ENCODE assay signal across 12 cellular contexts in the genomic region with DNA sequence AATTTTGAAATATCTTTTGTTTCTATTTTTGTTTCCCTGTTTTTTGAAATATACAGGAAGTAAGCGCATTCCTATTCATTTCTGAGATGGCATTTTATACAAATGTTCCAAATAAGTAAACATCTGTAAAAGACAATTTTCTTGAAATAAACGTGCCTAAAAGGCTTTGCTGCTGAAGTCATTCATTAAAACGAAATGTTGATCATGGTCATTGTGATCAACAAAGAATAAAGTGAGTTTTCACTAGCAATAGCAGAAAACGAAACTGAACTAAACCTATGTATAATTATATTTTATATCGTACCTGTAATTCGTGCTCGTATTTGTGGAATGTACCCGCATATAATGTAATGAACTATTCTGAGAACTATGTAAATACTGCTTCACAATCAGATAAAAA.
DNase-seq lines count a peak whose midpoint lies in the region; ATAC-seq and TF ChIP-seq lines count a peak whose summit lies in the region.
"Had no signal": no experiment of that assay in that cellular context is flagged by ENCODE, and none has a peak within 500 bp of the region (broad histone marks: within the 10 kb centered on the region; RNA-seq: fewer than 3 reads in every experiment).

No MANE protein-coding gene starts in this region.

- WGBS in psoas muscle, 3 donors, result 71 to 80% (median 71%) methylated on average over 8 of the region's 8 CpGs

- peaks cover 33% of the 10 kb centered on the region for H3K4me1 ChIP-seq in BE2C
- H3K4me1 ChIP-seq in psoas muscle, result no peaks in the 10 kb centered on the region

- no peaks in the 10 kb centered on the region for H3K9me3 ChIP-seq in BE2C
- no peaks in the 10 kb centered on the region for H3K9me3 ChIP-seq in SK-N-MC (ENCODE audit: low read depth, low read length)
- no peaks in the 10 kb centered on the region for H3K9me3 ChIP-seq in psoas muscle

- H3K27ac ChIP-seq in SK-N-MC (peak overlapping the region; percentile 2; the same call in 1 of the 2 replicates), psoas muscle (no peak overlapping the region)
- H3K27ac ChIP-seq: C4-2B had no signal

- H3K27me3 ChIP-seq in BE2C (no peaks in the 10 kb centered on the region), psoas muscle (ENCODE audit: insufficient read depth in 3 of 3, low read length in 2 of 3) (no peaks in the 10 kb centered on the region)

- TF ChIP-seq CTCF in BE2C (IDR thresholded peaks at IDR 0.05; ENCODE audit: low read depth, low read length), result no peak
- TF ChIP-seq CTCF in foreskin fibroblast (IDR thresholded peaks at IDR 0.05; ENCODE audit: low read depth, low read length), result no peak
- TF ChIP-seq CTCF in psoas muscle (IDR thresholded peaks at IDR 0.05), result no peak

- ATAC-seq in psoas muscle, result no peak
- no peak for ATAC-seq in HG03280 (IDR thresholded peaks at IDR 0.05; ENCODE audit: unreplicated experiment)

- H3K4me3 ChIP-seq in BE2C (ENCODE audit: low read depth, low read length) (peak overlapping the region; percentile 51), SK-N-MC (peak overlapping the region; percentile 29), foreskin fibroblast (ENCODE audit: low read depth in 1 of 2, low read length in 2 of 2) (peak overlapping the region; percentile 12 to 16), psoas muscle (peak overlapping the region; percentile 13)

- H3K9ac ChIP-seq in SK-N-MC (ENCODE audit: insufficient read length), result peak overlapping the region; percentile 32

- DNase-seq in BE2C (no peak), SK-N-MC (ENCODE audit: low read depth, low spot score) (no peak), foreskin fibroblast (no peak), psoas muscle (no peak), pons (ENCODE audit: low spot score) (no peak), cortex of kidney (lab: John Stamatoyannopoulos, UW) (no peak)
- DNase-seq in NK-92 treated with Interleukin-12 subunit alpha and Interleukin-12 subunit beta, amount 100 ng/mL, for 24 hours (lab: John Stamatoyannopoulos, UW), result no peak
- DNase-seq: activated T-cell treated with anti-CD3 and anti-CD28 coated beads for 4 hours, Kasumi-1, NCI-H2227 treated with DMSO at 0.1 percent for 48 hours had no signal

- H3K36me3 ChIP-seq in BE2C, result peaks cover 12% of the 10 kb centered on the region
- H3K36me3 ChIP-seq in SK-N-MC (ENCODE audit: insufficient read depth, low read length), result no peaks in the 10 kb centered on the region
- H3K36me3 ChIP-seq in psoas muscle (ENCODE audit: insufficient read depth in 1 of 2, low read depth in 1 of 2), result no peaks in the 10 kb centered on the region

- intact Hi-C loops in psoas muscle (cut with DNase I), result no loop called here
